Comparison of ENCODE assay signal across 2 cellular contexts in the genomic region with DNA sequence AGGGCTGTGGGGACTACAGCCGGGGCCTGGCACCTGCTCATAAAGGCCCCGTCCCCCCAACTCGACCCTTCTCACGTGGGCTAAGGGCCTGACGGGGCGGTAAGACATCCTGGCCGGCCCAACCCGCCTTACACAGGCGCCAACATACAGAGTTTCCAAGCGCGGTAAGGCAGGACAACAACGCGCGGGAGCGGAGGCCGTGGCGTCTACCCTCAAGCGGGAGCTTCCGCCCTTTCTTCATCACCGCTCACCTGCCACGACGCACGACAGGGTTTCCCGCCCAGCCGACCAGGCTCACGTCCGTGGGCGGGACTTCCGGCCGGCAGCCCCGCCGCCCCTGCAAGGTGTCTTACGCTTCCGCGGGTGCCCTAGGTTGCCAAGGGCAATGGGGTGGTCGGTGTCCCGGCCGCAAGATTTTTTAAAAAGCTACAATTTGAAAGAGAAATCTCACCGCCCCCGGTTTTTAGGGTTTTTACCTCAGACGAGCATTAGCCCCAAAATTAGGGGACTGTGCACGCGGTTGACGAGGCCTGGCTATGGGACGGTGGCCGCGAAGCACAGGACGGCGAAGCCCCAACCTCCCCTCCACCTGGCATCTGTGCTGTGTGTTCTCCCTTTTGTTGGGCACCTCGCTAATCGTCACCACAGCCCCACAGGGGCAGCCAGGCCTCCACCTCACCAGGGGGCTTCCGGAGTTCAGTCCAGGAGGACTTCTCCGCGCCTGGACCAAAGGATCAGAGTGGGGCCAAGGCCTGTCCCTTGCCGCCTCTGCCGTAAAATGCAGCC.
TF ChIP-seq lines count a peak whose summit lies in the region.

TSS of gene TERB1 (minus strand) at position 265 of the 786 bp plus-strand sequence. CDS start 4,786 bp downstream, outside the sequence.

TF ChIP-seq in SK-N-SH, 30 proteins besides CTCF, POLR2A, EP300 and RAD21:
- TF ChIP-seq, protein P1, sequence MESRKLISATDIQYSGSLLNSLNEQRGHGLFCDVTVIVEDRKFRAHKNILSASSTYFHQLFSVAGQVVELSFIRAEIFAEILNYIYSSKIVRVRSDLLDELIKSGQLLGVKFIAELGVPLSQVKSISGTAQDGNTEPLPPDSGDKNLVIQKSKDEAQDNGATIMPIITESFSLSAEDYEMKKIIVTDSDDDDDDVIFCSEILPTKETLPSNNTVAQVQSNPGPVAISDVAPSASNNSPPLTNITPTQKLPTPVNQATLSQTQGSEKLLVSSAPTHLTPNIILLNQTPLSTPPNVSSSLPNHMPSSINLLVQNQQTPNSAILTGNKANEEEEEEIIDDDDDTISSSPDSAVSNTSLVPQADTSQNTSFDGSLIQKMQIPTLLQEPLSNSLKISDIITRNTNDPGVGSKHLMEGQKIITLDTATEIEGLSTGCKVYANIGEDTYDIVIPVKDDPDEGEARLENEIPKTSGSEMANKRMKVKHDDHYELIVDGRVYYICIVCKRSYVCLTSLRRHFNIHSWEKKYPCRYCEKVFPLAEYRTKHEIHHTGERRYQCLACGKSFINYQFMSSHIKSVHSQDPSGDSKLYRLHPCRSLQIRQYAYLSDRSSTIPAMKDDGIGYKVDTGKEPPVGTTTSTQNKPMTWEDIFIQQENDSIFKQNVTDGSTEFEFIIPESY (IDR thresholded peaks at IDR 0.05; ENCODE audit: borderline replicate concordance, low read depth): no peak
- TF ChIP-seq YY1 (IDR thresholded peaks at IDR 0.05; ENCODE audit: low read depth) (no peak), MXI1 (IDR thresholded peaks at IDR 0.05; ENCODE audit: low read depth, low read length) (no peak), SIN3A (IDR thresholded peaks at IDR 0.05; ENCODE audit: borderline replicate concordance, low read depth, low read length) (no peak), RFX5 (IDR thresholded peaks at IDR 0.05; ENCODE audit: low read length) (no peak), TCF12 (IDR thresholded peaks at IDR 0.05) (no peak)
- TF ChIP-seq, protein P2, sequence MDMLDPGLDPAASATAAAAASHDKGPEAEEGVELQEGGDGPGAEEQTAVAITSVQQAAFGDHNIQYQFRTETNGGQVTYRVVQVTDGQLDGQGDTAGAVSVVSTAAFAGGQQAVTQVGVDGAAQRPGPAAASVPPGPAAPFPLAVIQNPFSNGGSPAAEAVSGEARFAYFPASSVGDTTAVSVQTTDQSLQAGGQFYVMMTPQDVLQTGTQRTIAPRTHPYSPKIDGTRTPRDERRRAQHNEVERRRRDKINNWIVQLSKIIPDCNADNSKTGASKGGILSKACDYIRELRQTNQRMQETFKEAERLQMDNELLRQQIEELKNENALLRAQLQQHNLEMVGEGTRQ (IDR thresholded peaks at IDR 0.05; ENCODE audit: borderline replicate concordance, low read depth, low read length): no peak
- TF ChIP-seq, protein P3, sequence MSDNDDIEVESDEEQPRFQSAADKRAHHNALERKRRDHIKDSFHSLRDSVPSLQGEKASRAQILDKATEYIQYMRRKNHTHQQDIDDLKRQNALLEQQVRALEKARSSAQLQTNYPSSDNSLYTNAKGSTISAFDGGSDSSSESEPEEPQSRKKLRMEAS (IDR thresholded peaks at IDR 0.05; ENCODE audit: low read depth): no peak

TF ChIP-seq in SK-N-SH treated with all-trans-retinoic acid at 6 μM for 48 hours, 23 proteins besides CTCF, POLR2A, EP300 and RAD21 (continued from another document):
- TF ChIP-seq, protein P4, sequence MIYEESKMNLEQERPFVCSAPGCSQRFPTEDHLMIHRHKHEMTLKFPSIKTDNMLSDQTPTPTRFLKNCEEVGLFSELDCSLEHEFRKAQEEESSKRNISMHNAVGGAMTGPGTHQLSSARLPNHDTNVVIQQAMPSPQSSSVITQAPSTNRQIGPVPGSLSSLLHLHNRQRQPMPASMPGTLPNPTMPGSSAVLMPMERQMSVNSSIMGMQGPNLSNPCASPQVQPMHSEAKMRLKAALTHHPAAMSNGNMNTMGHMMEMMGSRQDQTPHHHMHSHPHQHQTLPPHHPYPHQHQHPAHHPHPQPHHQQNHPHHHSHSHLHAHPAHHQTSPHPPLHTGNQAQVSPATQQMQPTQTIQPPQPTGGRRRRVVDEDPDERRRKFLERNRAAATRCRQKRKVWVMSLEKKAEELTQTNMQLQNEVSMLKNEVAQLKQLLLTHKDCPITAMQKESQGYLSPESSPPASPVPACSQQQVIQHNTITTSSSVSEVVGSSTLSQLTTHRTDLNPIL (CRISPR knock-in tag; IDR thresholded peaks at IDR 0.05; ENCODE audit: low read depth): no peak
- TF ChIP-seq ZNF565 (CRISPR knock-in tag; conservative IDR thresholded peaks at IDR 0.05; ENCODE audit: low read depth) (no peak), BACH2 (CRISPR knock-in tag; IDR thresholded peaks at IDR 0.05; ENCODE audit: borderline replicate concordance) (no peak), ZC3H10 (CRISPR knock-in tag; IDR thresholded peaks at IDR 0.05) (no peak), PPARA (CRISPR knock-in tag; IDR thresholded peaks at IDR 0.05; ENCODE audit: borderline replicate concordance) (no peak)
- TF ChIP-seq, protein P5, sequence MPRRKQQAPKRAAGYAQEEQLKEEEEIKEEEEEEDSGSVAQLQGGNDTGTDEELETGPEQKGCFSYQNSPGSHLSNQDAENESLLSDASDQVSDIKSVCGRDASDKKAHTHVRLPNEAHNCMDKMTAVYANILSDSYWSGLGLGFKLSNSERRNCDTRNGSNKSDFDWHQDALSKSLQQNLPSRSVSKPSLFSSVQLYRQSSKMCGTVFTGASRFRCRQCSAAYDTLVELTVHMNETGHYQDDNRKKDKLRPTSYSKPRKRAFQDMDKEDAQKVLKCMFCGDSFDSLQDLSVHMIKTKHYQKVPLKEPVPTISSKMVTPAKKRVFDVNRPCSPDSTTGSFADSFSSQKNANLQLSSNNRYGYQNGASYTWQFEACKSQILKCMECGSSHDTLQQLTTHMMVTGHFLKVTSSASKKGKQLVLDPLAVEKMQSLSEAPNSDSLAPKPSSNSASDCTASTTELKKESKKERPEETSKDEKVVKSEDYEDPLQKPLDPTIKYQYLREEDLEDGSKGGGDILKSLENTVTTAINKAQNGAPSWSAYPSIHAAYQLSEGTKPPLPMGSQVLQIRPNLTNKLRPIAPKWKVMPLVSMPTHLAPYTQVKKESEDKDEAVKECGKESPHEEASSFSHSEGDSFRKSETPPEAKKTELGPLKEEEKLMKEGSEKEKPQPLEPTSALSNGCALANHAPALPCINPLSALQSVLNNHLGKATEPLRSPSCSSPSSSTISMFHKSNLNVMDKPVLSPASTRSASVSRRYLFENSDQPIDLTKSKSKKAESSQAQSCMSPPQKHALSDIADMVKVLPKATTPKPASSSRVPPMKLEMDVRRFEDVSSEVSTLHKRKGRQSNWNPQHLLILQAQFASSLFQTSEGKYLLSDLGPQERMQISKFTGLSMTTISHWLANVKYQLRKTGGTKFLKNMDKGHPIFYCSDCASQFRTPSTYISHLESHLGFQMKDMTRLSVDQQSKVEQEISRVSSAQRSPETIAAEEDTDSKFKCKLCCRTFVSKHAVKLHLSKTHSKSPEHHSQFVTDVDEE (CRISPR knock-in tag; IDR thresholded peaks at IDR 0.05): no peak
- TF ChIP-seq, protein P6, sequence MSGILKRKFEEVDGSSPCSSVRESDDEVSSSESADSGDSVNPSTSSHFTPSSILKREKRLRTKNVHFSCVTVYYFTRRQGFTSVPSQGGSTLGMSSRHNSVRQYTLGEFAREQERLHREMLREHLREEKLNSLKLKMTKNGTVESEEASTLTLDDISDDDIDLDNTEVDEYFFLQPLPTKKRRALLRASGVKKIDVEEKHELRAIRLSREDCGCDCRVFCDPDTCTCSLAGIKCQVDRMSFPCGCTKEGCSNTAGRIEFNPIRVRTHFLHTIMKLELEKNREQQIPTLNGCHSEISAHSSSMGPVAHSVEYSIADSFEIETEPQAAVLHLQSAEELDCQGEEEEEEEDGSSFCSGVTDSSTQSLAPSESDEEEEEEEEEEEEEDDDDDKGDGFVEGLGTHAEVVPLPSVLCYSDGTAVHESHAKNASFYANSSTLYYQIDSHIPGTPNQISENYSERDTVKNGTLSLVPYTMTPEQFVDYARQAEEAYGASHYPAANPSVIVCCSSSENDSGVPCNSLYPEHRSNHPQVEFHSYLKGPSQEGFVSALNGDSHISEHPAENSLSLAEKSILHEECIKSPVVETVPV (CRISPR knock-in tag; IDR thresholded peaks at IDR 0.05): no peak
- TF ChIP-seq, protein P7, sequence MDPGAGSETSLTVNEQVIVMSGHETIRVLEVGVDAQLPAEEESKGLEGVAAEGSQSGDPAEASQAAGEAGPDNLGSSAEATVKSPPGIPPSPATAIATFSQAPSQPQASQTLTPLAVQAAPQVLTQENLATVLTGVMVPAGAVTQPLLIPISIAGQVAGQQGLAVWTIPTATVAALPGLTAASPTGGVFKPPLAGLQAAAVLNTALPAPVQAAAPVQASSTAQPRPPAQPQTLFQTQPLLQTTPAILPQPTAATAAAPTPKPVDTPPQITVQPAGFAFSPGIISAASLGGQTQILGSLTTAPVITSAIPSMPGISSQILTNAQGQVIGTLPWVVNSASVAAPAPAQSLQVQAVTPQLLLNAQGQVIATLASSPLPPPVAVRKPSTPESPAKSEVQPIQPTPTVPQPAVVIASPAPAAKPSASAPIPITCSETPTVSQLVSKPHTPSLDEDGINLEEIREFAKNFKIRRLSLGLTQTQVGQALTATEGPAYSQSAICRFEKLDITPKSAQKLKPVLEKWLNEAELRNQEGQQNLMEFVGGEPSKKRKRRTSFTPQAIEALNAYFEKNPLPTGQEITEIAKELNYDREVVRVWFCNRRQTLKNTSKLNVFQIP (CRISPR knock-in tag; IDR thresholded peaks at IDR 0.05; ENCODE audit: borderline replicate concordance, low read depth): no peak
